In genomic region chr1:200040516-200041138, GRCh38 we compare ENCODE assay signal across 8 cellular contexts. TPM values are rescaled to one million over a fixed set of nuclear protein-coding genes. Genes with fewer than 3 reads are reported as not detected.
A peak's percentile ranks its signal among the peaks of the same experiment; 100 is the strongest.
DNase-seq lines count a peak whose midpoint lies in the region; ATAC-seq and TF ChIP-seq lines count a peak whose summit lies in the region.

No MANE protein-coding gene starts in this region.

- H3K9me3 ChIP-seq in colonic mucosa (no peaks in the 10 kb centered on the region), mesodermal cell (ENCODE audit: control insufficient read depth, low read length) (no peaks in the 10 kb centered on the region)

- CTCF ChIA-PET in activated naive CD4-positive, alpha-beta T cell treated with anti-CD3 and anti-CD28 coated beads for 36 hours (lab: Charles Lee) = no interaction called here
- CTCF ChIA-PET in activated CD8-positive, alpha-beta T cell treated with anti-CD3 and anti-CD28 coated beads, Interleukin-2, amount 10 ng/mL, durations not matched to agents 7 days and 5 days (lab: Charles Lee) = no interaction called here

- DNase-seq in activated naive CD4-positive, alpha-beta T cell treated with anti-CD3 and anti-CD28 coated beads for 36 hours = no peak
- no peak for DNase-seq in activated naive CD4-positive, alpha-beta T cell treated with anti-CD3 and anti-CD28 coated beads, Interleukin-2, amount 50 U/mL, for 16 hours
- DNase-seq in colonic mucosa (peak; percentile 74), type B pancreatic cell (ENCODE audit: extremely low spot score, unreplicated experiment) (no peak), inferior parietal cortex (ENCODE audit: extremely low spot score) (no peak), NCI-H526 (lab: John Stamatoyannopoulos, UW) (no peak)
- no peak for DNase-seq in activated CD8-positive, alpha-beta T cell treated with anti-CD3 and anti-CD28 coated beads, Interleukin-2, amount 10 ng/mL, durations not matched to agents 7 days and 5 days

- peaks cover 12% of the 10 kb centered on the region for H3K27me3 ChIP-seq in colonic mucosa

- H3K9ac ChIP-seq in colonic mucosa (ENCODE audit: low read depth in 2 of 2, low read length in 2 of 2) = peak overlapping the region; percentile 66 to 92

- POLR2A ChIA-PET in activated CD8-positive, alpha-beta T cell treated with anti-CD3 and anti-CD28 coated beads, Interleukin-2, amount 10 ng/mL, durations not matched to agents 7 days and 5 days (lab: Charles Lee) = no interaction called here

- no peak overlapping the region for H3K27ac Mint-ChIP-seq in activated naive CD4-positive, alpha-beta T cell treated with anti-CD3 and anti-CD28 coated beads for 36 hours
- peak overlapping the region; percentile 59 for H3K27ac Mint-ChIP-seq in type B pancreatic cell
- H3K27ac Mint-ChIP-seq in activated CD8-positive, alpha-beta T cell treated with anti-CD3 and anti-CD28 coated beads, Interleukin-2, amount 10 ng/mL, durations not matched to agents 7 days and 5 days = no peak overlapping the region

- H3K4me3 Mint-ChIP-seq in activated naive CD4-positive, alpha-beta T cell treated with anti-CD3 and anti-CD28 coated beads for 36 hours = peak overlapping the region; percentile 24
- H3K4me3 Mint-ChIP-seq in type B pancreatic cell = peak overlapping the region; percentile 91
- no peak overlapping the region for H3K4me3 Mint-ChIP-seq in activated CD8-positive, alpha-beta T cell treated with anti-CD3 and anti-CD28 coated beads, Interleukin-2, amount 10 ng/mL, durations not matched to agents 7 days and 5 days

- intact Hi-C loops in activated naive CD4-positive, alpha-beta T cell treated with anti-CD3 and anti-CD28 coated beads for 36 hours (cut with micrococcal nuclease) = no loop called here
- intact Hi-C loops in colonic mucosa (cut with DNase I) = no loop called here

- no peaks in the 10 kb centered on the region for H3K9me3 Mint-ChIP-seq in activated naive CD4-positive, alpha-beta T cell treated with anti-CD3 and anti-CD28 coated beads for 36 hours
- no peaks in the 10 kb centered on the region for H3K9me3 Mint-ChIP-seq in type B pancreatic cell
- H3K9me3 Mint-ChIP-seq in activated CD8-positive, alpha-beta T cell treated with anti-CD3 and anti-CD28 coated beads, Interleukin-2, amount 10 ng/mL, durations not matched to agents 7 days and 5 days (ENCODE audit: insufficient read depth) = no peaks in the 10 kb centered on the region

- H3K27me3 Mint-ChIP-seq in activated naive CD4-positive, alpha-beta T cell treated with anti-CD3 and anti-CD28 coated beads for 36 hours (ENCODE audit: low read depth) = peaks cover 50% of the 10 kb centered on the region
- H3K27me3 Mint-ChIP-seq in type B pancreatic cell = peaks cover 56% of the 10 kb centered on the region
- peaks cover 82% of the 10 kb centered on the region for H3K27me3 Mint-ChIP-seq in activated CD8-positive, alpha-beta T cell treated with anti-CD3 and anti-CD28 coated beads, Interleukin-2, amount 10 ng/mL, durations not matched to agents 7 days and 5 days (ENCODE audit: low read depth)

- H3K36me3 ChIP-seq in colonic mucosa (no peaks in the 10 kb centered on the region), mesodermal cell (ENCODE audit: control insufficient read depth, insufficient read depth, low read length) (no peaks in the 10 kb centered on the region)

- H3K27ac ChIP-seq in colonic mucosa (peak overlapping the region; percentile 75), mesodermal cell (ENCODE audit: low read depth, low read length, severe bottlenecking) (no peak overlapping the region)

- peak overlapping the region; percentile 60 for H3K4me3 ChIP-seq in colonic mucosa
- H3K4me3 ChIP-seq in mesodermal cell (ENCODE audit: extremely low read depth, insufficient read depth, low read length, poor library complexity, severe bottlenecking) = peak overlapping the region; percentile 49

- TF ChIP-seq CTCF in colonic mucosa (IDR thresholded peaks at IDR 0.05) (no peak), type B pancreatic cell (conservative IDR thresholded peaks at IDR 0.05) (no peak)

- ATAC-seq in activated CD8-positive, alpha-beta T cell treated with anti-CD3 and anti-CD28 coated beads, Interleukin-2, amount 10 ng/mL, durations not matched to agents 7 days and 5 days = no peak

- no peaks in the 10 kb centered on the region for H3K36me3 Mint-ChIP-seq in activated naive CD4-positive, alpha-beta T cell treated with anti-CD3 and anti-CD28 coated beads for 36 hours (ENCODE audit: low read depth)
- peaks cover 5% of the 10 kb centered on the region for H3K36me3 Mint-ChIP-seq in type B pancreatic cell
- H3K36me3 Mint-ChIP-seq in activated CD8-positive, alpha-beta T cell treated with anti-CD3 and anti-CD28 coated beads, Interleukin-2, amount 10 ng/mL, durations not matched to agents 7 days and 5 days (ENCODE audit: low read depth) = no peaks in the 10 kb centered on the region

- H3K4me1 ChIP-seq in colonic mucosa = no peaks in the 10 kb centered on the region
- peaks cover 7% of the 10 kb centered on the region for H3K4me1 ChIP-seq in mesodermal cell (ENCODE audit: control insufficient read depth, insufficient read depth, low read length, poor library complexity, severe bottlenecking)

- H3K4me1 Mint-ChIP-seq in activated naive CD4-positive, alpha-beta T cell treated with anti-CD3 and anti-CD28 coated beads for 36 hours (ENCODE audit: low read depth) = peaks cover 34% of the 10 kb centered on the region
- peaks cover 39% of the 10 kb centered on the region for H3K4me1 Mint-ChIP-seq in type B pancreatic cell (ENCODE audit: unreplicated experiment)
- peaks cover 26% of the 10 kb centered on the region for H3K4me1 Mint-ChIP-seq in activated CD8-positive, alpha-beta T cell treated with anti-CD3 and anti-CD28 coated beads, Interleukin-2, amount 10 ng/mL, durations not matched to agents 7 days and 5 days (ENCODE audit: low read depth)

- WGBS in mesodermal cell (ENCODE audit: insufficient coverage in 2 of 2), 2 experiments = 0 to 1% methylated on average over 21 to 30 of the region's 34 CpGs

RNA-seq across cellular contexts. Expression of gene NR5A2, which starts 13.1 kb away (rescaled TPM):
- not detected for total RNA-seq in activated naive CD4-positive, alpha-beta T cell treated with anti-CD3 and anti-CD28 coated beads for 36 hours
- total RNA-seq in colonic mucosa = 10 to 100 TPM; 45.5 to 65.9 TPM
- polyA plus RNA-seq in mesodermal cell (2013, experiment 1 of 2) = 1.4 TPM
- 1.5 TPM for polyA plus RNA-seq in mesodermal cell (2013, experiment 2 of 2)
- total RNA-seq in type B pancreatic cell (ENCODE audit: low replicate concordance) = 3.5 and 6.2 TPM in 2 replicates
- total RNA-seq in activated CD8-positive, alpha-beta T cell treated with anti-CD3 and anti-CD28 coated beads, Interleukin-2, amount 10 ng/mL, durations not matched to agents 7 days and 5 days = not detected
